ENCODE assay signal across 15 cellular contexts in genomic region chr5:28286566-28286965, GRCh38.
"Had no signal": no experiment of that assay in that cellular context is flagged by ENCODE, and none has a peak within 500 bp of the region (broad histone marks: within the 10 kb centered on the region; RNA-seq: fewer than 3 reads in every experiment).

No MANE protein-coding gene starts in this region.

- H3K9me3 ChIP-seq: esophagus squamous epithelium, lower lobe of right lung, prostate gland, tibial artery had no signal

- H3K27me3 Mint-ChIP-seq: activated CD4-positive, alpha-beta T cell treated with anti-CD3 and anti-CD28 coated beads for 36 hours; activated naive CD4-positive, alpha-beta T cell treated with anti-CD3 and anti-CD28 coated beads, Interleukin-2, amount 50 U/mL, for 24 hours had no signal

- DNase-seq: activated CD4-positive, alpha-beta T cell treated with anti-CD3 and anti-CD28 coated beads for 36 hours; activated CD4-positive, alpha-beta T cell treated with anti-CD3 and anti-CD28 coated beads, Interleukin-2, amount 50 U/mL, for 48 hours; activated gamma-delta T cell; dermis blood vessel endothelial cell; effector memory CD4-positive, alpha-beta T cell; esophagus squamous epithelium; left colon; lower lobe of right lung; right cardiac atrium; stimulated activated naive CD8-positive, alpha-beta T cell treated with anti-CD3 and anti-CD28 coated beads, Interleukin-15, Interleukin-2, amounts not matched to agents 100 U/mL and 50 U/mL, for 24 hours; substantia nigra; tibial artery had no signal

- H3K27ac ChIP-seq: cardiac muscle cell, esophagus squamous epithelium, lower lobe of right lung, prostate gland, tibial artery had no signal

- H3K4me1 ChIP-seq: esophagus squamous epithelium, lower lobe of right lung, prostate gland, tibial artery had no signal

- H3K27me3 ChIP-seq: cardiac muscle cell, esophagus squamous epithelium, tibial artery had no signal

- H3K4me3 ChIP-seq: cardiac muscle cell, esophagus squamous epithelium, lower lobe of right lung, prostate gland, tibial artery had no signal

- ATAC-seq: activated CD4-positive, alpha-beta T cell treated with anti-CD3 and anti-CD28 coated beads for 36 hours; left colon; lower lobe of right lung; right cardiac atrium; stimulated activated naive CD8-positive, alpha-beta T cell treated with anti-CD3 and anti-CD28 coated beads, Interleukin-15, Interleukin-2, amounts not matched to agents 100 U/mL and 50 U/mL, for 24 hours had no signal

- H3K4me3 Mint-ChIP-seq: activated CD4-positive, alpha-beta T cell treated with anti-CD3 and anti-CD28 coated beads for 36 hours; activated naive CD4-positive, alpha-beta T cell treated with anti-CD3 and anti-CD28 coated beads, Interleukin-2, amount 50 U/mL, for 24 hours had no signal

- H3K36me3 Mint-ChIP-seq: activated naive CD4-positive, alpha-beta T cell treated with anti-CD3 and anti-CD28 coated beads, Interleukin-2, amount 50 U/mL, for 24 hours had no signal

- H3K36me3 ChIP-seq: cardiac muscle cell, esophagus squamous epithelium, lower lobe of right lung, prostate gland, tibial artery had no signal

- H3K9me3 Mint-ChIP-seq: activated naive CD4-positive, alpha-beta T cell treated with anti-CD3 and anti-CD28 coated beads, Interleukin-2, amount 50 U/mL, for 24 hours had no signal

- H3K4me1 Mint-ChIP-seq: activated CD4-positive, alpha-beta T cell treated with anti-CD3 and anti-CD28 coated beads for 36 hours; activated naive CD4-positive, alpha-beta T cell treated with anti-CD3 and anti-CD28 coated beads, Interleukin-2, amount 50 U/mL, for 24 hours had no signal

- H3K27ac Mint-ChIP-seq: activated CD4-positive, alpha-beta T cell treated with anti-CD3 and anti-CD28 coated beads for 36 hours; activated naive CD4-positive, alpha-beta T cell treated with anti-CD3 and anti-CD28 coated beads, Interleukin-2, amount 50 U/mL, for 24 hours had no signal
